In genomic region chr15:69475769-69476358, GRCh38 we compare ENCODE assay signal across 8 cellular contexts. TPM values are rescaled to one million over a fixed set of nuclear protein-coding genes. Genes with fewer than 3 reads are reported as not detected.
DNase-seq lines count a peak whose midpoint lies in the region; ATAC-seq and TF ChIP-seq lines count a peak whose summit lies in the region.

No MANE protein-coding gene starts in this region.

- WGBS in esophagus muscularis mucosa: 36% methylated on average over 8 of the region's 8 CpGs

- H3K4me1 Mint-ChIP-seq in naive thymus-derived CD8-positive, alpha-beta T cell: peaks cover 0 to 8% (median 0%) of the 10 kb centered on the region in 4 donors

- H4K20me1 ChIP-seq in OCI-LY1 (ENCODE audit: insufficient read depth, low read length): no peaks in the 10 kb centered on the region

- H3K27ac ChIP-seq in OCI-LY1 (ENCODE audit: low read depth, low read length, poor library complexity, severe bottlenecking) (no peak overlapping the region), esophagus muscularis mucosa (replicated peaks in 1 of 4) (no peak overlapping the region)

- H3K4me2 ChIP-seq in OCI-LY1 (ENCODE audit: low read length): no peak overlapping the region

- H3K4me1 ChIP-seq in OCI-LY1 (ENCODE audit: insufficient read depth, low read length, severe bottlenecking) (peaks cover 4% of the 10 kb centered on the region), esophagus muscularis mucosa (peaks cover 0 to 10% (median 3%) of the 10 kb centered on the region in 4 donors)

- peak overlapping the region in 1 of 10 donors; percentile 24 for H3K27ac Mint-ChIP-seq in naive thymus-derived CD8-positive, alpha-beta T cell

- peaks cover 8% of the 10 kb centered on the region for H3K9me3 ChIP-seq in OCI-LY1 (ENCODE audit: low read length)
- no peaks in the 10 kb centered on the region for H3K9me3 ChIP-seq in esophagus muscularis mucosa

- DNase-seq in CD1c-positive myeloid dendritic cell (ENCODE audit: extremely low spot score) (peak; percentile 83), activated T-cell treated with anti-CD3 and anti-CD28 coated beads for 24 hours (ENCODE audit: low read depth) (peak; percentile 65), esophagus muscularis mucosa (ENCODE audit: extremely low spot score) (no peak)
- DNase-seq in naive thymus-derived CD8-positive, alpha-beta T cell: peak; percentile 54 to 83 (median 66)
- DNase-seq in stimulated activated naive CD4-positive, alpha-beta T cell treated with Interleukin-2 at 50 U/mL for 16 hours (lab: John Stamatoyannopoulos, UW): peak; percentile 64

- H3K27me3 ChIP-seq in OCI-LY1 (ENCODE audit: insufficient read depth, low read length) (peaks cover 14% of the 10 kb centered on the region), esophagus muscularis mucosa (peaks cover 0 to 3% (median 0%) of the 10 kb centered on the region in 4 donors)

- H3K79me2 ChIP-seq in OCI-LY1 (ENCODE audit: insufficient read depth, low read length): no peaks in the 10 kb centered on the region

- POLR2A ChIA-PET in naive thymus-derived CD8-positive, alpha-beta T cell (lab: Charles Lee): interaction anchor here (0.7 to 1.0 kb wide), 3 partner anchors 10 to 289 kb away, joined by 4 to 6 read pairs (median 4); partner anchors contain the start of gene RPLP1

- TF ChIP-seq EP300 in esophagus muscularis mucosa (IDR thresholded peaks at IDR 0.05): no peak

- H3K36me3 ChIP-seq in OCI-LY1 (ENCODE audit: insufficient read depth, low read length) (no peaks in the 10 kb centered on the region), esophagus muscularis mucosa (no peaks in the 10 kb centered on the region)

- H3K27me3 Mint-ChIP-seq in naive thymus-derived CD8-positive, alpha-beta T cell: peaks cover 0 to 8% (median 1%) of the 10 kb centered on the region in 5 donors

- TF ChIP-seq CTCF in OCI-LY1 (IDR thresholded peaks at IDR 0.05; ENCODE audit: low read length) (peak; percentile 82), esophagus muscularis mucosa (IDR thresholded peaks at IDR 0.05) (peak; percentile 86 to 94 (median 91))

- no peaks in the 10 kb centered on the region for H3K9me2 ChIP-seq in OCI-LY1 (ENCODE audit: low read depth, low read length)

- no peak overlapping the region for H2AFZ ChIP-seq in OCI-LY1 (ENCODE audit: low read length)

- peak; percentile 57 for ATAC-seq in HG02642 (IDR thresholded peaks at IDR 0.05; ENCODE audit: poor library complexity, unreplicated experiment)
- ATAC-seq in naive thymus-derived CD8-positive, alpha-beta T cell: peak; percentile 73 to 92
- no peak for ATAC-seq in HG03139 (IDR thresholded peaks at IDR 0.05; ENCODE audit: unreplicated experiment)

- no peak for TF ChIP-seq POLR2A in esophagus muscularis mucosa (IDR thresholded peaks at IDR 0.05; ENCODE audit: low read depth)

- no peak overlapping the region for H3K4me3 Mint-ChIP-seq in naive thymus-derived CD8-positive, alpha-beta T cell

- no peak overlapping the region for H3K9ac ChIP-seq in OCI-LY1 (ENCODE audit: low read length)

- H3K4me3 ChIP-seq in OCI-LY1 (ENCODE audit: low read depth, low read length, poor library complexity, severe bottlenecking): no peak overlapping the region
- no peak overlapping the region for H3K4me3 ChIP-seq in esophagus muscularis mucosa

- intact Hi-C loops in esophagus muscularis mucosa (cut with DNase I): loop anchor here (2.0 to 10.0 kb wide), 2 partner anchors 889 to 1013 kb away; no protein-coding TSS in a partner anchor

- H3K36me3 Mint-ChIP-seq in naive thymus-derived CD8-positive, alpha-beta T cell: peaks cover 0 to 6% (median 3%) of the 10 kb centered on the region in 3 donors

- no peaks in the 10 kb centered on the region for H3F3A ChIP-seq in OCI-LY1 (ENCODE audit: insufficient read depth, low read length)

- peaks cover 0 to 11% (median 5%) of the 10 kb centered on the region in 9 donors for H3K9me3 Mint-ChIP-seq in naive thymus-derived CD8-positive, alpha-beta T cell

RNA-seq across cellular contexts. Expression of gene RPLP1, which starts 23.2 kb away (rescaled TPM):
- 100 to 1,000 TPM; 460 to 623 (median 514) TPM for total RNA-seq in esophagus muscularis mucosa
- 1,000 to 10,000 TPM; 2,812 to 2,815 TPM for total RNA-seq in naive thymus-derived CD8-positive, alpha-beta T cell
- 1,000 to 10,000 TPM; 2,364 to 3,349 (median 3,055) TPM for polyA plus RNA-seq in naive thymus-derived CD8-positive, alpha-beta T cell

Comparison
In these comparisons a context has a peak if more than half of its experiments do, and no peak if none do; other contexts are left out.
1. RNA of gene RPLP1, which starts 23.2 kb away (total RNA-seq): 2,812 to 2,815 TPM in naive thymus-derived CD8-positive, alpha-beta T cell; 460 to 623 TPM in esophagus muscularis mucosa; every median in the first group is over 4 times any median in the second.